1 cellular context compared by ENCODE assay signal in genomic region chr17:82325286-82326180, GRCh38.
TF ChIP-seq lines count a peak whose summit lies in the region.

No MANE protein-coding gene starts in this region.

TF ChIP-seq in H1, 55 proteins besides CTCF, POLR2A, EP300 and RAD21:
- TF ChIP-seq KDM1A (IDR thresholded peaks at IDR 0.05; ENCODE audit: borderline replicate concordance, low read length): no peak
- TF ChIP-seq TAF1 (IDR thresholded peaks at IDR 0.05; ENCODE audit: low read depth, low read length): no peak
- TF ChIP-seq, protein P1, sequence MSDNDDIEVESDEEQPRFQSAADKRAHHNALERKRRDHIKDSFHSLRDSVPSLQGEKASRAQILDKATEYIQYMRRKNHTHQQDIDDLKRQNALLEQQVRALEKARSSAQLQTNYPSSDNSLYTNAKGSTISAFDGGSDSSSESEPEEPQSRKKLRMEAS (IDR thresholded peaks at IDR 0.05): no peak
- TF ChIP-seq CBX8 (IDR thresholded peaks at IDR 0.05; ENCODE audit: borderline replicate concordance, low read depth, low read length): no peak
- no peak for TF ChIP-seq ZNF274 (IDR thresholded peaks at IDR 0.05; ENCODE audit: borderline replicate concordance, extremely low read depth, low read length)
- no peak for TF ChIP-seq YY1 (IDR thresholded peaks at IDR 0.05; ENCODE audit: low read depth, low read length)
- TF ChIP-seq BACH1 (IDR thresholded peaks at IDR 0.05; ENCODE audit: low read length): no peak
- no peak for TF ChIP-seq PHF8 (conservative IDR thresholded peaks at IDR 0.05; ENCODE audit: low read depth, low read length)
- TF ChIP-seq SIX5 (IDR thresholded peaks at IDR 0.05; ENCODE audit: low read depth, low read length): no peak
- TF ChIP-seq RBBP5 (IDR thresholded peaks at IDR 0.05; ENCODE audit: borderline replicate concordance, low read depth, low read length): no peak
- TF ChIP-seq HDAC2 (IDR thresholded peaks at IDR 0.05; ENCODE audit: borderline replicate concordance in 1 of 2, low read depth in 2 of 2, low read length in 2 of 2): no peak
- no peak for TF ChIP-seq SIRT6 (IDR thresholded peaks at IDR 0.05; ENCODE audit: low read length)
- TF ChIP-seq CHD1 (IDR thresholded peaks at IDR 0.05; ENCODE audit: low read depth, low read length): no peak
- no peak for TF ChIP-seq CEBPB (IDR thresholded peaks at IDR 0.05; ENCODE audit: low read depth, low read length)
- TF ChIP-seq POU5F1 (IDR thresholded peaks at IDR 0.05; ENCODE audit: low read depth, low read length): no peak
